27 cellular contexts compared by ENCODE assay signal in the genomic region with DNA sequence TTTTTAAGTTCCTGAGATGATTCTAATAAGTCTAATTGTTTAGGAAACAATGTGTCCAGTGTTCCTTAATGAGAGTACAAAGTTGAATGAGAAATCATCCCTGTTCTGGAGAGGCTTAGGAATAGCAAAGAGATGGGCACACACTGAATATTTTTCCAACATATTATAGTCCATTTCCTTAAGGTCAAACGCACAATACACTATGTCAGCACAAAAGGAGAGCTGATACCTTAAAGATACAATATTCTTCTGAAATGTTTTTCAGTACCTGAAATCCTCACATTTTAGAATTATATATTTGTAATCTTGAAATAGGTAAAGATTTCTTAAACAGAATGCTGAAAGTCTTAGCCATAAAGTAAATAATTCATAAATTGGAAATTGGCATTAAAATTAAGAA.
"Had no signal": no experiment of that assay in that cellular context is flagged by ENCODE, and none has a peak within 500 bp of the region (broad histone marks: within the 10 kb centered on the region; RNA-seq: fewer than 3 reads in every experiment).

No MANE protein-coding gene starts in this region.

- H3K27me3 ChIP-seq: stomach, suprapubic skin, testis, thyroid gland, tibial artery, tibial nerve, transverse colon, upper lobe of left lung, upper lobe of right lung, uterus, vagina had no signal

- FAIRE-seq: urothelium cell line had no signal

- H3K27ac ChIP-seq: stomach, suprapubic skin, testis, thoracic aorta, thyroid gland, tibial artery, tibial nerve, transverse colon, upper lobe of left lung, upper lobe of right lung, uterus, vagina had no signal

- H3K4me1 ChIP-seq: stomach, suprapubic skin, testis, thyroid gland, tibial artery, tibial nerve, transverse colon, upper lobe of left lung, upper lobe of right lung, uterus, vagina had no signal

- ATAC-seq: stimulated activated effector memory CD8-positive, alpha-beta T cell treated with anti-CD3 and anti-CD28 coated beads, Interleukin-12 subunit alpha, Interleukin-12 subunit beta, amount 100 ng/mL, for 72 hours; stimulated activated memory B cell treated with anti-CD40 and anti-IgM and Interleukin-4, amounts not matched to agents 10 μg/mL and 1 μg/mL and 100 μg/mL, for 72 hours; stimulated activated naive B cell treated with anti-CD40 and anti-IgM and Interleukin-4, amounts not matched to agents 10 μg/mL and 1 μg/mL and 100 μg/mL, for 72 hours; stimulated activated naive CD8-positive, alpha-beta T cell treated with anti-CD3 and anti-CD28 coated beads, Interleukin-15, amount 100 ng/mL, for 72 hours; stimulated activated naive CD8-positive, alpha-beta T cell treated with anti-CD3 and anti-CD28 coated beads, Interleukin-15, Interleukin-2, amounts not matched to agents 100 U/mL and 50 U/mL, for 24 hours; upper lobe of right lung had no signal

- DNase-seq: stimulated activated CD4-positive, alpha-beta T cell treated with anti-CD3 and anti-CD28 coated beads, Interleukin-2, amount 100 ng/mL, for 48 hours; stimulated activated CD4-positive, alpha-beta T cell treated with anti-CD3 and anti-CD28 coated beads, Interleukin-4, amount 100 ng/mL, for 1 hour; stimulated activated CD4-positive, alpha-beta T cell treated with anti-CD3 and anti-CD28 coated beads, Interleukin-4, amount 100 ng/mL, for 24 hours; stimulated activated CD4-positive, alpha-beta T cell treated with anti-CD3 and anti-CD28 coated beads, Interleukin-4, amount 100 ng/mL, for 4 hours; stimulated activated CD8-positive, alpha-beta memory T cell treated with anti-CD3 and anti-CD28 coated beads, Interleukin-4, amount 100 ng/mL, for 48 hours; stimulated activated naive B cell treated with anti-CD40 and anti-IgM and Interleukin-4, amounts not matched to agents 10 μg/mL and 1 μg/mL and 100 μg/mL, for 72 hours; stimulated activated naive CD4-positive, alpha-beta T cell; stimulated activated naive CD4-positive, alpha-beta T cell treated with Interleukin-2 at 50 U/mL for 16 hours; stimulated activated naive CD8-positive, alpha-beta T cell treated with anti-CD3 and anti-CD28 coated beads, Interleukin-15, amount 100 ng/mL, for 72 hours; stimulated activated naive CD8-positive, alpha-beta T cell treated with anti-CD3 and anti-CD28 coated beads, Interleukin-15, Interleukin-2, amounts not matched to agents 100 U/mL and 50 U/mL, for 24 hours; stomach; substantia nigra; testis; thyroid gland; tibial artery; transverse colon; trophoblast cell; upper lobe of left lung; upper lobe of right lung; uterus had no signal

- H3K4me3 ChIP-seq: stomach, suprapubic skin, testis, thoracic aorta, thyroid gland, tibial artery, tibial nerve, transverse colon, upper lobe of left lung, upper lobe of right lung, uterus, vagina had no signal

- H3K36me3 ChIP-seq: stomach, suprapubic skin, thoracic aorta, thyroid gland, tibial artery, tibial nerve, transverse colon, upper lobe of left lung, upper lobe of right lung, uterus, vagina had no signal

- H3K9me3 ChIP-seq: stomach, suprapubic skin, testis, thoracic aorta, thyroid gland, tibial artery, tibial nerve, transverse colon, upper lobe of left lung, upper lobe of right lung, uterus, vagina had no signal
